ENCODE assay signal across 11 cellular contexts in genomic region chr3:188006726-188007393, GRCh38.
DNase-seq lines count a peak whose midpoint lies in the region; ATAC-seq and TF ChIP-seq lines count a peak whose summit lies in the region.
"Had no signal": no experiment of that assay in that cellular context is flagged by ENCODE, and none has a peak within 500 bp of the region (broad histone marks: within the 10 kb centered on the region; RNA-seq: fewer than 3 reads in every experiment).

No MANE protein-coding gene starts in this region.

- H3K4me1 ChIP-seq in right atrium auricular region, result no peaks in the 10 kb centered on the region

- no peaks in the 10 kb centered on the region for H3K27me3 ChIP-seq in right atrium auricular region
- H3K27me3 ChIP-seq: esophagus squamous epithelium had no signal

- no peaks in the 10 kb centered on the region for H3K36me3 ChIP-seq in right atrium auricular region
- H3K36me3 ChIP-seq: esophagus squamous epithelium had no signal

- no peak overlapping the region for H3K4me3 ChIP-seq in right atrium auricular region
- H3K4me3 ChIP-seq: esophagus squamous epithelium had no signal

- peak; percentile 42 for ATAC-seq in Right ventricle myocardium inferior
- no peak for ATAC-seq in GM21528 (IDR thresholded peaks at IDR 0.05; ENCODE audit: low FRiP score, unreplicated experiment)
- ATAC-seq: T-cell had no signal

- TF ChIP-seq CTCF in right atrium auricular region (IDR thresholded peaks at IDR 0.05) (no peak), RWPE1 (conservative IDR thresholded peaks at IDR 0.05; ENCODE audit: low read depth) (no peak)

- POLR2A ChIA-PET in RWPE1 (lab: Yijun Ruan, JAX; ENCODE audit: low non-redundant PET), result no interaction called here

- DNase-seq in Right ventricle myocardium inferior (ENCODE audit: missing footprints), result no peak
- DNase-seq in right atrium auricular region (ENCODE audit: low spot score), result no peak
- DNase-seq in amygdala (lab: John Stamatoyannopoulos, UW), result peak in 36 of 56 donors; percentile 7 to 78 (median 38)
- DNase-seq in kidney glomerular epithelial cell (lab: John Stamatoyannopoulos, UW), result peak; percentile 64
- DNase-seq in NCI-H82 (lab: John Stamatoyannopoulos, UW), result no peak
- no peak for DNase-seq in RWPE1 (ENCODE audit: low spot score)
- DNase-seq in SIG-M5 (lab: John Stamatoyannopoulos, UW), result no peak
- DNase-seq: activated naive CD4-positive, alpha-beta T cell treated with anti-CD3 and anti-CD28 coated beads, Interleukin-2, amount 10 ng/mL, durations not matched to agents 7 days and 5 days; esophagus squamous epithelium; T-cell had no signal

- CTCF ChIA-PET in RWPE1 (lab: Yijun Ruan, JAX), result no interaction called here

- no peaks in the 10 kb centered on the region for H3K9me3 ChIP-seq in right atrium auricular region
- H3K9me3 ChIP-seq: esophagus squamous epithelium had no signal

- H3K27ac ChIP-seq in right atrium auricular region (no peak overlapping the region), RWPE1 (no peak overlapping the region)
- H3K27ac ChIP-seq: esophagus squamous epithelium had no signal

- intact Hi-C loops in Right ventricle myocardium inferior (cut with DNase I), result no loop called here

Comparison
In these comparisons a context has a peak if more than half of its experiments do, and no peak if none do; other contexts are left out.
1. DNase-seq: peak in amygdala (36 of 56) and kidney glomerular epithelial cell (single experiment); none in Right ventricle myocardium inferior (single experiment), right atrium auricular region (single experiment), NCI-H82 (single experiment), RWPE1 (single experiment) and SIG-M5 (single experiment).